Comparison of ENCODE assay signal across 11 cellular contexts in genomic region chr6:135304883-135305282, GRCh38.
"Had no signal": no experiment of that assay in that cellular context is flagged by ENCODE, and none has a peak within 500 bp of the region (broad histone marks: within the 10 kb centered on the region; RNA-seq: fewer than 3 reads in every experiment).

No MANE protein-coding gene starts in this region.

- DNase-seq: GM23248, GOT3, H7, H9, HCEC 1CT, HFFc6 had no signal

- FAIRE-seq: H1, H54 had no signal

- H3K4me1 ChIP-seq: HAP-1 had no signal

- H3K9me3 ChIP-seq: HAP-1 had no signal

- ATAC-seq: GM23338, HCT116 had no signal

- H3K27ac ChIP-seq: GM23248 had no signal

- H3K9ac ChIP-seq: GM23248 had no signal

- H2AFZ ChIP-seq: GM23248, GM23338 had no signal

- H3K4me3 ChIP-seq: GM23248, GM23338, HAP-1 had no signal

- H3K36me3 ChIP-seq: HAP-1 had no signal

- H3K4me2 ChIP-seq: GM23338 had no signal
